In genomic region chr22:44567846-44568493, GRCh38 we compare ENCODE assay signal across 9 cellular contexts.
DNase-seq lines count a peak whose midpoint lies in the region; ATAC-seq and TF ChIP-seq lines count a peak whose summit lies in the region.
"Had no signal": no experiment of that assay in that cellular context is flagged by ENCODE, and none has a peak within 500 bp of the region (broad histone marks: within the 10 kb centered on the region; RNA-seq: fewer than 3 reads in every experiment).

No MANE protein-coding gene starts in this region.

- intact Hi-C loops in activated CD4-positive, alpha-beta T cell treated with anti-CD3 and anti-CD28 coated beads, Interleukin-2, amount 10 ng/mL, durations not matched to agents 24 days and 14 days (cut with micrococcal nuclease) = loop anchor here (5.0 kb wide), 1 partner anchor 576 kb away; no protein-coding TSS in a partner anchor

- H3K27me3 ChIP-seq in parathyroid adenoma (ENCODE audit: control insufficient read depth, insufficient read depth, low read length) = no peaks in the 10 kb centered on the region

- H3K36me3 Mint-ChIP-seq in activated CD4-positive, alpha-beta T cell treated with anti-CD3 and anti-CD28 coated beads, Interleukin-2, amount 10 ng/mL, durations not matched to agents 24 days and 14 days (ENCODE audit: low read depth) = no peaks in the 10 kb centered on the region

- no peaks in the 10 kb centered on the region for H3K36me3 ChIP-seq in parathyroid adenoma (ENCODE audit: control insufficient read depth, insufficient read depth, low read length)

- no peaks in the 10 kb centered on the region for H3K4me1 Mint-ChIP-seq in activated CD4-positive, alpha-beta T cell treated with anti-CD3 and anti-CD28 coated beads, Interleukin-2, amount 10 ng/mL, durations not matched to agents 24 days and 14 days
- H3K4me1 Mint-ChIP-seq: naive B cell had no signal

- H3K4me1 ChIP-seq in parathyroid adenoma = no peaks in the 10 kb centered on the region

- peak; percentile 21 for TF ChIP-seq CTCF in parathyroid adenoma (IDR thresholded peaks at IDR 0.05)

- peak; percentile 46 for DNase-seq in CD1c-positive myeloid dendritic cell (ENCODE audit: extremely low spot score)
- peak; percentile 34 for DNase-seq in HK-2 (ENCODE audit: unreplicated experiment)
- DNase-seq in activated CD4-positive, alpha-beta T cell treated with anti-CD3 and anti-CD28 coated beads, Interleukin-2, amount 10 ng/mL, durations not matched to agents 24 days and 14 days = peak; percentile 82
- peak; percentile 25 for DNase-seq in effector CD4-positive, alpha-beta T cell
- DNase-seq: naive B cell had no signal

- H2AFZ ChIP-seq in parathyroid adenoma = no peak overlapping the region

- H3K9me3 Mint-ChIP-seq in activated CD4-positive, alpha-beta T cell treated with anti-CD3 and anti-CD28 coated beads, Interleukin-2, amount 10 ng/mL, durations not matched to agents 24 days and 14 days = no peaks in the 10 kb centered on the region

- no peak overlapping the region for H3K9ac ChIP-seq in parathyroid adenoma

- ATAC-seq in HG03045 (IDR thresholded peaks at IDR 0.05; ENCODE audit: unreplicated experiment) (no peak), GM21576 (IDR thresholded peaks at IDR 0.05; ENCODE audit: unreplicated experiment) (no peak), HG02870 (IDR thresholded peaks at IDR 0.05; ENCODE audit: unreplicated experiment) (no peak)

- no peaks in the 10 kb centered on the region for H3K9me3 ChIP-seq in parathyroid adenoma (ENCODE audit: control insufficient read depth, low read length)

- H3K79me2 ChIP-seq in parathyroid adenoma = no peaks in the 10 kb centered on the region

- no peak overlapping the region for H3K4me3 ChIP-seq in parathyroid adenoma (ENCODE audit: low read depth, low read length)

- no peak overlapping the region for H3K4me3 Mint-ChIP-seq in activated CD4-positive, alpha-beta T cell treated with anti-CD3 and anti-CD28 coated beads, Interleukin-2, amount 10 ng/mL, durations not matched to agents 24 days and 14 days

- H3K27ac ChIP-seq in parathyroid adenoma = no peak overlapping the region

- H3K4me2 ChIP-seq in parathyroid adenoma (ENCODE audit: low read length) = no peak overlapping the region

- H3K27ac Mint-ChIP-seq in activated CD4-positive, alpha-beta T cell treated with anti-CD3 and anti-CD28 coated beads, Interleukin-2, amount 10 ng/mL, durations not matched to agents 24 days and 14 days = no peak overlapping the region
- H3K27ac Mint-ChIP-seq: naive B cell had no signal

- H3K27me3 Mint-ChIP-seq in activated CD4-positive, alpha-beta T cell treated with anti-CD3 and anti-CD28 coated beads, Interleukin-2, amount 10 ng/mL, durations not matched to agents 24 days and 14 days = peaks cover 20% of the 10 kb centered on the region

Comparison
In these comparisons a context has a peak if more than half of its experiments do, and no peak if none do; other contexts are left out.
1. DNase-seq: peak in every context shown above with its lines; median percentile 82 in activated CD4-positive, alpha-beta T cell treated with anti-CD3 and anti-CD28 coated beads, Interleukin-2, amount 10 ng/mL, durations not matched to agents 24 days and 14 days; 46 in CD1c-positive myeloid dendritic cell; 34 in HK-2; 25 in effector CD4-positive, alpha-beta T cell.